In genomic region chr7:124996778-124997177, GRCh38 we compare ENCODE assay signal across 13 cellular contexts.
A peak's percentile ranks its signal among the peaks of the same experiment; 100 is the strongest.
DNase-seq lines count a peak whose midpoint lies in the region; ATAC-seq and TF ChIP-seq lines count a peak whose summit lies in the region.
"Had no signal": no experiment of that assay in that cellular context is flagged by ENCODE, and none has a peak within 500 bp of the region (broad histone marks: within the 10 kb centered on the region; RNA-seq: fewer than 3 reads in every experiment).

No MANE protein-coding gene starts in this region.

- DNase-seq in AG04450 (ENCODE audit: low read depth, low spot score) (no peak), activated B cell treated with CpG ODN at 0.5 μM for 24 hours (no peak), globus pallidus (ENCODE audit: low spot score) (no peak)
- DNase-seq in activated CD4-positive, alpha-beta T cell treated with anti-CD3 and anti-CD28 coated beads, Interleukin-2, amount 50 U/mL, for 4 hours: no peak
- DNase-seq: activated effector memory CD4-positive, alpha-beta T cell treated with anti-CD3 and anti-CD28 coated beads, Interleukin-2, amount 50 U/mL, for 16 hours; CD8-positive, alpha-beta T cell; NCI-H446; ovary had no signal

- CTCF ChIA-PET in AG04450 (lab: Charles Lee): interaction anchor here (0.6 to 1.6 kb wide), 3 partner anchors 9 to 1182 kb away, joined by 3 to 6 read pairs (median 3); no protein-coding TSS in a partner anchor
- CTCF ChIA-PET in activated B cell treated with CpG ODN at 0.5 μM for 24 hours (lab: Charles Lee): no interaction called here

- H3K27me3 Mint-ChIP-seq in activated B cell treated with CpG ODN at 0.5 μM for 24 hours: no peaks in the 10 kb centered on the region

- TF ChIP-seq POLR2A in GM18505 (IDR thresholded peaks at IDR 0.05; ENCODE audit: borderline replicate concordance, extremely low read depth, insufficient read depth, insufficient read length): no peak

- H3K4me3 Mint-ChIP-seq in activated B cell treated with CpG ODN at 0.5 μM for 24 hours: no peak overlapping the region
- H3K4me3 Mint-ChIP-seq: CD8-positive, alpha-beta T cell had no signal

- no peaks in the 10 kb centered on the region for H3K4me1 Mint-ChIP-seq in activated B cell treated with CpG ODN at 0.5 μM for 24 hours

- POLR2A ChIA-PET in AG04450 (lab: Yijun Ruan, JAX): no interaction called here
- POLR2A ChIA-PET in activated B cell treated with CpG ODN at 0.5 μM for 24 hours (lab: Charles Lee): no interaction called here

- H3K27ac Mint-ChIP-seq in activated B cell treated with CpG ODN at 0.5 μM for 24 hours: no peak overlapping the region
- H3K27ac Mint-ChIP-seq: CD8-positive, alpha-beta T cell had no signal

- H3K36me3 Mint-ChIP-seq in activated B cell treated with CpG ODN at 0.5 μM for 24 hours (ENCODE audit: low read depth): no peaks in the 10 kb centered on the region
- H3K36me3 Mint-ChIP-seq: CD8-positive, alpha-beta T cell had no signal

- ATAC-seq in GM18511 (IDR thresholded peaks at IDR 0.05; ENCODE audit: unreplicated experiment): peak; percentile 90
- peak; percentile 73 for ATAC-seq in HG03460 (IDR thresholded peaks at IDR 0.05; ENCODE audit: unreplicated experiment)
- ATAC-seq in activated B cell treated with CpG ODN at 0.5 μM for 24 hours (ENCODE audit: low read depth): peak; percentile 57
- no peak for ATAC-seq in GM21786 (IDR thresholded peaks at IDR 0.05; ENCODE audit: unreplicated experiment)
- no peak for ATAC-seq in GM18505 (IDR thresholded peaks at IDR 0.05; ENCODE audit: unreplicated experiment)
- ATAC-seq: CD8-positive, alpha-beta T cell had no signal

- TF ChIP-seq CTCF in AG04450 (IDR thresholded peaks at IDR 0.05; ENCODE audit: low read depth, low read length) (peak; percentile 29), activated B cell treated with CpG ODN at 0.5 μM for 24 hours (IDR thresholded peaks at IDR 0.05) (no peak)

- peaks cover 18% of the 10 kb centered on the region for H3K9me3 Mint-ChIP-seq in activated B cell treated with CpG ODN at 0.5 μM for 24 hours

- no peak overlapping the region for H3K4me3 ChIP-seq in AG04450 (ENCODE audit: low read depth, low read length)
- H3K4me3 ChIP-seq: ovary had no signal

- no peaks in the 10 kb centered on the region for H3K27me3 ChIP-seq in AG04450 (ENCODE audit: control insufficient read depth, insufficient read depth, low read length)
- H3K27me3 ChIP-seq: ovary had no signal

- no peak overlapping the region for H3K27ac ChIP-seq in AG04450 (ENCODE audit: low read depth, low read length)
- H3K27ac ChIP-seq: HL-60, ovary had no signal

- intact Hi-C loops in activated B cell treated with CpG ODN at 0.5 μM for 24 hours (cut with micrococcal nuclease): no loop called here

- H3K9me3 ChIP-seq in AG04450 (ENCODE audit: control insufficient read depth, insufficient read depth, low read length): no peaks in the 10 kb centered on the region
- H3K9me3 ChIP-seq: ovary had no signal

Comparison
In these comparisons a context has a peak if more than half of its experiments do, and no peak if none do; other contexts are left out.
1. ATAC-seq: peak in GM18511 (single experiment), HG03460 (single experiment) and activated B cell treated with CpG ODN at 0.5 μM for 24 hours (single experiment); none in GM21786 (single experiment) and GM18505 (single experiment).